Comparison of ENCODE assay signal across 18 cellular contexts in the genomic region with DNA sequence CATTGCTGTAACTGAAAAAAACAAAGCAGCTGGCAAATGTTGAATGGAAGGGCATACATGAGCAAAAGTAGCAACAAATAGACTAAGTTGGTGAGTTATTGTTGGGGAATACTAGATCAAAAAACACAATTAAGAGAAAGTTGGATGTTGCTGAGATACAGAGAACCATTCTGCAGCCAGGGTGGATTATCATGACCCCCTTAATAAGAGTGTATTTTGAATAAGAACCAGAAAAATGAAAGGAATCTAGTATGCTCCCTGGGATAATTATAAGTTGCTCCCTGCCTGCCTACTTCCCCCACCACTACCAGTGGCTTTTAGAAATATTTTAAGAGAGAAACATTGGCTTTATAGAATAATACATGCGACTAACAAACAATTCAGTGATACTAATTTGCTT. TPM values are rescaled to one million over a fixed set of nuclear protein-coding genes. Genes with fewer than 3 reads are reported as not detected.
DNase-seq lines count a peak whose midpoint lies in the region; ATAC-seq, FAIRE-seq and TF ChIP-seq lines count a peak whose summit lies in the region.
"Had no signal": no experiment of that assay in that cellular context is flagged by ENCODE, and none has a peak within 500 bp of the region (broad histone marks: within the 10 kb centered on the region; RNA-seq: fewer than 3 reads in every experiment).

No MANE protein-coding gene starts in this region.

- H3K4me3 Mint-ChIP-seq in astrocyte (ENCODE audit: unreplicated experiment) (no peak overlapping the region), chondrocyte (ENCODE audit: unreplicated experiment) (no peak overlapping the region)
- no peak overlapping the region for H3K4me3 Mint-ChIP-seq in CD8-positive, alpha-beta T cell
- H3K4me3 Mint-ChIP-seq: B cell; CD4-positive, CD25-positive, alpha-beta regulatory T cell; GM23338 had no signal

- TF ChIP-seq CTCF in astrocyte (IDR thresholded peaks at IDR 0.05; ENCODE audit: insufficient read depth, low read depth, low read length) (no peak), chondrocyte (IDR thresholded peaks at IDR 0.05) (no peak), osteoblast (IDR thresholded peaks at IDR 0.05; ENCODE audit: extremely low read depth, low read depth, low read length) (no peak), foreskin fibroblast (IDR thresholded peaks at IDR 0.05; ENCODE audit: low read depth, low read length) (no peak), vagina (IDR thresholded peaks at IDR 0.05) (no peak)
- TF ChIP-seq CTCF in CD8-positive, alpha-beta T cell (IDR thresholded peaks at IDR 0.05) = no peak

- no peak overlapping the region for H2AFZ ChIP-seq in astrocyte (ENCODE audit: low read depth, low read length)
- no peak overlapping the region for H2AFZ ChIP-seq in osteoblast (ENCODE audit: low read length)
- H2AFZ ChIP-seq: GM23338 had no signal

- H3K4me3 ChIP-seq in astrocyte (ENCODE audit: insufficient read depth, low read depth, low read length) (no peak overlapping the region), osteoblast (ENCODE audit: insufficient read depth, low read length) (no peak overlapping the region), foreskin fibroblast (ENCODE audit: low read depth in 1 of 2, low read length in 2 of 2) (no peak overlapping the region), vagina (no peak overlapping the region)
- no peak overlapping the region for H3K4me3 ChIP-seq in CD8-positive, alpha-beta T cell (ENCODE audit: low read depth, low read length)
- H3K4me3 ChIP-seq: BLaER1 treated with 17β-estradiol and CSF1 and Interleukin-3, amounts not matched to agents 10 nM and 100 nM; GM23338 had no signal

- CTCF ChIA-PET in CD8-positive, alpha-beta T cell (lab: Charles Lee) = no interaction called here

- FAIRE-seq in astrocyte (lab: Jason Lieb, UNC) = no peak
- FAIRE-seq: D721Med, H54 had no signal

- H4K20me1 ChIP-seq in astrocyte (ENCODE audit: insufficient read depth, low read length) (no peaks in the 10 kb centered on the region), osteoblast (ENCODE audit: insufficient read depth, low read length) (no peaks in the 10 kb centered on the region)
- H4K20me1 ChIP-seq: BLaER1 treated with 17β-estradiol and CSF1 and Interleukin-3, amounts not matched to agents 10 nM and 100 nM had no signal

- H3K79me2 ChIP-seq in astrocyte (ENCODE audit: insufficient read depth, low read length) = no peaks in the 10 kb centered on the region
- no peaks in the 10 kb centered on the region for H3K79me2 ChIP-seq in osteoblast (ENCODE audit: insufficient read depth, low read length)

- H3K27me3 Mint-ChIP-seq in astrocyte (ENCODE audit: low read depth, unreplicated experiment) (no peaks in the 10 kb centered on the region), chondrocyte (ENCODE audit: low read depth) (no peaks in the 10 kb centered on the region)
- H3K27me3 Mint-ChIP-seq in CD8-positive, alpha-beta T cell (ENCODE audit: low read depth) = no peaks in the 10 kb centered on the region
- H3K27me3 Mint-ChIP-seq: B cell had no signal

- no peak for ATAC-seq in HG03469 (IDR thresholded peaks at IDR 0.05; ENCODE audit: unreplicated experiment)
- no peak for ATAC-seq in CD8-positive, alpha-beta T cell
- ATAC-seq: GM23338 had no signal

- POLR2A ChIA-PET in CD8-positive, alpha-beta T cell (lab: Charles Lee) = no interaction called here

- no peaks in the 10 kb centered on the region for H3K9me3 Mint-ChIP-seq in astrocyte (ENCODE audit: unreplicated experiment)
- peaks cover 6% of the 10 kb centered on the region for H3K9me3 Mint-ChIP-seq in chondrocyte (ENCODE audit: low read depth)
- H3K9me3 Mint-ChIP-seq in CD8-positive, alpha-beta T cell = peaks cover 3% of the 10 kb centered on the region
- H3K9me3 Mint-ChIP-seq: GM23338 had no signal

- H3K9me3 ChIP-seq in astrocyte (ENCODE audit: insufficient read depth, low read depth, low read length) = no peaks in the 10 kb centered on the region
- no peaks in the 10 kb centered on the region for H3K9me3 ChIP-seq in osteoblast (ENCODE audit: low read depth, low read length)
- H3K9me3 ChIP-seq in vagina = no peaks in the 10 kb centered on the region
- H3K9me3 ChIP-seq in CD8-positive, alpha-beta T cell (ENCODE audit: low read length) = no peaks in the 10 kb centered on the region
- H3K9me3 ChIP-seq: BLaER1 treated with 17β-estradiol and CSF1 and Interleukin-3, amounts not matched to agents 10 nM and 100 nM; Caco-2 had no signal

- H3K4me1 ChIP-seq in astrocyte (ENCODE audit: insufficient read depth, low read length) = no peaks in the 10 kb centered on the region
- H3K4me1 ChIP-seq in osteoblast (ENCODE audit: insufficient read depth, low read length) = peaks cover 6% of the 10 kb centered on the region
- H3K4me1 ChIP-seq in vagina = no peaks in the 10 kb centered on the region
- H3K4me1 ChIP-seq in CD8-positive, alpha-beta T cell (ENCODE audit: insufficient read depth, low read length) = no peaks in the 10 kb centered on the region
- H3K4me1 ChIP-seq: BLaER1 treated with 17β-estradiol and CSF1 and Interleukin-3, amounts not matched to agents 10 nM and 100 nM; Caco-2 had no signal

- H3K36me3 Mint-ChIP-seq in astrocyte (ENCODE audit: low read depth, unreplicated experiment) = no peaks in the 10 kb centered on the region
- H3K36me3 Mint-ChIP-seq in chondrocyte (ENCODE audit: low read depth) = no peaks in the 10 kb centered on the region
- H3K36me3 Mint-ChIP-seq in CD8-positive, alpha-beta T cell = no peaks in the 10 kb centered on the region
- H3K36me3 Mint-ChIP-seq: CD4-positive, CD25-positive, alpha-beta regulatory T cell had no signal

- H3K27ac Mint-ChIP-seq in astrocyte (ENCODE audit: unreplicated experiment) (no peak overlapping the region), chondrocyte (ENCODE audit: unreplicated experiment) (peak overlapping the region; percentile 84)
- H3K27ac Mint-ChIP-seq in CD8-positive, alpha-beta T cell = no peak overlapping the region
- H3K27ac Mint-ChIP-seq: B cell; CD4-positive, CD25-positive, alpha-beta regulatory T cell; GM23338 had no signal

- H3K9ac ChIP-seq in astrocyte (ENCODE audit: low read length) = no peak overlapping the region
- H3K9ac ChIP-seq: BLaER1 treated with 17β-estradiol and CSF1 and Interleukin-3, amounts not matched to agents 10 nM and 100 nM had no signal

- DNase-seq in astrocyte (ENCODE audit: low read depth) (no peak), chondrocyte (ENCODE audit: low spot score) (no peak), osteoblast (ENCODE audit: insufficient read length, low spot score, missing footprints) (no peak), foreskin fibroblast (no peak), vagina (ENCODE audit: extremely low spot score in 2 of 2) (no peak)
- DNase-seq in CD8-positive, alpha-beta T cell = no peak
- DNase-seq: 8988T; Caco-2; CD4-positive, CD25-positive, alpha-beta regulatory T cell; GDM1; HCEC 1CT had no signal

- H3K4me2 ChIP-seq in astrocyte (ENCODE audit: low read length) (peak overlapping the region; percentile 1), osteoblast (ENCODE audit: insufficient read depth, low read length) (peak overlapping the region; percentile 46)
- H3K4me2 ChIP-seq: BLaER1 treated with 17β-estradiol and CSF1 and Interleukin-3, amounts not matched to agents 10 nM and 100 nM; GM23338 had no signal

- intact Hi-C loops in vagina (cut with DNase I) = no loop called here
- intact Hi-C loops in CD8-positive, alpha-beta T cell (cut with DNase I, micrococcal nuclease) = no loop called here

- H3K4me1 Mint-ChIP-seq in astrocyte (ENCODE audit: low read depth, unreplicated experiment) (peaks cover 19% of the 10 kb centered on the region), chondrocyte (ENCODE audit: low read depth) (peaks cover 37% of the 10 kb centered on the region)
- no peaks in the 10 kb centered on the region for H3K4me1 Mint-ChIP-seq in CD8-positive, alpha-beta T cell (ENCODE audit: low read depth)
- H3K4me1 Mint-ChIP-seq: B cell; CD4-positive, CD25-positive, alpha-beta regulatory T cell; GM23338 had no signal

- H3K27me3 ChIP-seq in astrocyte (ENCODE audit: insufficient read depth, low read length) = no peaks in the 10 kb centered on the region
- no peaks in the 10 kb centered on the region for H3K27me3 ChIP-seq in osteoblast (ENCODE audit: insufficient read depth, low read length)
- no peaks in the 10 kb centered on the region for H3K27me3 ChIP-seq in vagina
- H3K27me3 ChIP-seq in CD8-positive, alpha-beta T cell (ENCODE audit: insufficient read depth, low read length) = no peaks in the 10 kb centered on the region
- H3K27me3 ChIP-seq: BLaER1 treated with 17β-estradiol and CSF1 and Interleukin-3, amounts not matched to agents 10 nM and 100 nM had no signal

- H3K27ac ChIP-seq in astrocyte (ENCODE audit: low read depth, low read length) (no peak overlapping the region), osteoblast (ENCODE audit: low read depth, low read length) (peak overlapping the region; percentile 18), vagina (no peak overlapping the region)
- no peak overlapping the region for H3K27ac ChIP-seq in CD8-positive, alpha-beta T cell (ENCODE audit: low read depth, low read length)
- H3K27ac ChIP-seq: BLaER1 treated with 17β-estradiol and CSF1 and Interleukin-3, amounts not matched to agents 10 nM and 100 nM; HL-60 had no signal

- H3K36me3 ChIP-seq in astrocyte (ENCODE audit: insufficient read depth, low read length) (no peaks in the 10 kb centered on the region), osteoblast (ENCODE audit: insufficient read depth, low read length) (no peaks in the 10 kb centered on the region), vagina (no peaks in the 10 kb centered on the region)
- no peaks in the 10 kb centered on the region for H3K36me3 ChIP-seq in CD8-positive, alpha-beta T cell (ENCODE audit: insufficient read depth, low read length)
- H3K36me3 ChIP-seq: BLaER1 treated with 17β-estradiol and CSF1 and Interleukin-3, amounts not matched to agents 10 nM and 100 nM had no signal

- no peak for TF ChIP-seq POLR2A in vagina (IDR thresholded peaks at IDR 0.05)

RNA-seq across cellular contexts. Expression of gene TRPC4, which starts 14.5 kb away (rescaled TPM):
- total RNA-seq in astrocyte (11.1 and 14.4 TPM in 2 replicates), chondrocyte (2.3 to 3.2 TPM (median 3.0 TPM) in 3 replicates), osteoblast (8.3 and 9.8 TPM in 2 replicates), vagina (8.3 TPM)
- not detected for total RNA-seq in CD8-positive, alpha-beta T cell
- total RNA-seq: B cell; Caco-2; CD4-positive, CD25-positive, alpha-beta regulatory T cell had no signal
